Comparison of ENCODE assay signal across 33 cellular contexts in the genomic region with DNA sequence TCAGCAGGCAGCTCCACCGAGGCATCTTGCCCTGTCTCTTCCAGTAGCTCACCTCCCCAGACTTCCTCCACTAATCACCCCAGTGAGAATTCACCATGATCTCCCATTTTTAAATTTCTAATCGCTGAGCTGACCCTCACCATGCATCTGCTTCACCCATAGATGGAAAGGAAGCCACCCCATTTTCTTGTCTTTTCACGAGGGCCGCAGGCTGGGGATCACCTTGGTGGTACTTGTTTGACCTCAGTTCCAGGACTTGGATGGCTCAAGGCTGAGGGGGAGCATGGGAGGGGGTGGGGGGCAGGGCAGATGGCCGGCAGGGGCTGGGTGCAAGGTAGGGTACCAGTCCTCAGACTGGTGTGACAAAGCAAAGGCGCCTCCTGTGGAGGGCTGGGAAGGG. TPM values are rescaled to one million over a fixed set of nuclear protein-coding genes. Genes with fewer than 3 reads are reported as not detected.
"Had no signal": no experiment of that assay in that cellular context is flagged by ENCODE, and none has a peak within 500 bp of the region (broad histone marks: within the 10 kb centered on the region; RNA-seq: fewer than 3 reads in every experiment).

No MANE protein-coding gene starts in this region.

- H3K36me3 ChIP-seq: brain microvascular endothelial cell, gastrocnemius medialis, heart left ventricle had no signal

- H3K9me3 ChIP-seq: gastrocnemius medialis, heart left ventricle had no signal

- H3K4me1 ChIP-seq: foreskin keratinocyte, gastrocnemius medialis, heart left ventricle had no signal

- H3K4me3 ChIP-seq: coronary artery, dorsolateral prefrontal cortex, gastrocnemius medialis, heart left ventricle had no signal

- FAIRE-seq: astrocyte, bronchial epithelial cell had no signal

- H3K27me3 ChIP-seq: brain microvascular endothelial cell had no signal

- DNase-seq: activated CD4-positive, alpha-beta T cell treated with anti-CD3 and anti-CD28 coated beads for 36 hours; activated CD4-positive, alpha-beta T cell treated with anti-CD3 and anti-CD28 coated beads, Interleukin-2, amount 10 ng/mL, durations not matched to agents 7 days and 5 days; activated CD4-positive, alpha-beta T cell treated with anti-CD3 and anti-CD28 coated beads, Interleukin-2, amount 50 U/mL, for 4 hours; activated CD4-positive, CD25-positive, alpha-beta regulatory T cell; activated CD4-positive, CD25-positive, alpha-beta regulatory T cell treated with anti-CD3 and anti-CD28 coated beads, Interleukin-2, amount 50 U/mL, for 72 hours; activated CD8-positive, alpha-beta memory T cell treated with anti-CD3 and anti-CD28 coated beads, Interleukin-2, amount 50 U/mL, for 48 hours; activated gamma-delta T cell treated with Interleukin-2 at 50 U/mL for 16 hours; activated naive CD4-positive, alpha-beta T cell treated with anti-CD3 and anti-CD28 coated beads, Interleukin-2, amount 50 U/mL, for 16 hours; activated naive CD4-positive, alpha-beta T cell treated with Interleukin-2 at 50 U/mL for 16 hours; activated T-cell treated with anti-CD3 and anti-CD28 coated beads for 4 hours; activated T-cell treated with anti-CD3 and anti-CD28 coated beads, Interleukin-2, amount 50 U/mL, for 24 hours; activated T-cell treated with anti-CD3 and anti-CD28 coated beads, Interleukin-2, amount 50 U/mL, for 72 hours; amniotic stem cell; anterior cingulate cortex; brain microvascular endothelial cell; dorsolateral prefrontal cortex; effector memory CD4-positive, alpha-beta T cell; endodermal cell; foreskin keratinocyte; gastrocnemius medialis; glutamatergic neuron; heart left ventricle; T-helper 1 cell; T-helper 17 cell; T1000 had no signal

- H3K27ac ChIP-seq: brain microvascular endothelial cell, coronary artery, dorsolateral prefrontal cortex, foreskin keratinocyte, gastrocnemius medialis, heart left ventricle had no signal

RNA-seq across cellular contexts. Expression of a gene that starts 3.6 kb away (rescaled TPM):
- total RNA-seq: activated CD4-positive, alpha-beta T cell treated with anti-CD3 and anti-CD28 coated beads for 36 hours; activated CD4-positive, alpha-beta T cell treated with anti-CD3 and anti-CD28 coated beads, Interleukin-2, amount 10 ng/mL, durations not matched to agents 7 days and 5 days; activated T-cell treated with anti-CD3 and anti-CD28 coated beads, Interleukin-2, amount 50 U/mL, for 72 hours; astrocyte; bronchial epithelial cell; cardiac septum; cerebellum; endodermal cell; epithelial cell of proximal tubule; esophagus mucosa; foreskin keratinocyte; gastrocnemius medialis; heart left ventricle; T-helper 17 cell had no signal
- polyA plus RNA-seq: adipose tissue, foreskin keratinocyte, heart left ventricle had no signal
